20 cellular contexts compared by ENCODE assay signal in the genomic region with DNA sequence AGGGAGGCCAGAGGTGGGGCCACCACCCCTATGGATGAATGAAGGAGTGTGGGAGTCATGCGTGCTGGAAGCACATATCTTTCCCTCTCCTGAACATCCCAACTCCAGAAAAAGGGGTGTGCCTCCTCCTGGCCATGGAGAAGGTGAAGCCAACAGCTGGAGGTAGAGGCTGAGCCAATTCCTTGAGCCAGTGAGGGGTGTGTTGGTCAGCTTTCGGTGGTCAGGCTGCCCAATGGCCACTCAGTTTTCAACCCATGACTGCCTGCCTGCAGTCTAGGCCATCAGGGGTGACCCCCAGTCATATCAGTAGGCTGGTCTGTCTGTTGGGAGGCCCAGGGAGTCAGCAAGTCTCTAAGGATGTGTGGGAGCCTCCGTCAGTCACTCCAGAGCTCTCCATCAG. TPM values are rescaled to one million over a fixed set of nuclear protein-coding genes. Genes with fewer than 3 reads are reported as not detected.
A peak's percentile ranks its signal among the peaks of the same experiment; 100 is the strongest.
DNase-seq lines count a peak whose midpoint lies in the region; ATAC-seq and TF ChIP-seq lines count a peak whose summit lies in the region.
"Had no signal": no experiment of that assay in that cellular context is flagged by ENCODE, and none has a peak within 500 bp of the region (broad histone marks: within the 10 kb centered on the region; RNA-seq: fewer than 3 reads in every experiment).

No MANE protein-coding gene starts in this region.

- H2BK120ac ChIP-seq in neuronal stem cell (ENCODE audit: low read depth, low read length) = no peak overlapping the region

- ATAC-seq in WTC11 = no peak

- H3K9me3 Mint-ChIP-seq in WTC11 (no peaks in the 10 kb centered on the region), glutamatergic neuron (ENCODE audit: unreplicated experiment) (peaks cover 7% of the 10 kb centered on the region)

- H3K4me3 Mint-ChIP-seq in WTC11 (0 out of 2 replicates have a peak overlapping the region, but pooled peaks have one; percentile 20), glutamatergic neuron (ENCODE audit: unreplicated experiment) (peak overlapping the region; percentile 81)

- WGBS in neuronal stem cell (ENCODE audit: extremely low coverage in 2 of 2, insufficient read length in 2 of 2, insufficient replicate concordance in 1 of 2), 2 donors = no CpG with 5 or more reads among the region's 3 CpGs

- peak overlapping the region; percentile 57 to 96 (median 93); a peak in 18 of 22 replicates for H3K4me2 ChIP-seq in BLaER1 treated with 17β-estradiol and CSF1 and Interleukin-3, amounts not matched to agents 10 nM and 100 nM
- no peak overlapping the region for H3K4me2 ChIP-seq in neuronal stem cell (ENCODE audit: insufficient read depth, low read length, poor library complexity, severe bottlenecking)

- no peak overlapping the region for H2AFZ ChIP-seq in neuronal stem cell (ENCODE audit: low read length)

- H4K8ac ChIP-seq in neuronal stem cell (ENCODE audit: low read depth, low read length) = no peak overlapping the region

- H2BK15ac ChIP-seq in neuronal stem cell (ENCODE audit: low read length) = no peak overlapping the region

- TF ChIP-seq CTCF in WTC11 (IDR thresholded peaks at IDR 0.05) = no peak
- no peak for TF ChIP-seq CTCF in glutamatergic neuron (IDR thresholded peaks at IDR 0.05; ENCODE audit: partially characterized antibody, unreplicated experiment)
- TF ChIP-seq CTCF in GM20000 (IDR thresholded peaks at IDR 0.05; ENCODE audit: extremely low read depth, missing control alignments) = no peak

- H3K4me3 ChIP-seq in BLaER1 treated with 17β-estradiol and CSF1 and Interleukin-3, amounts not matched to agents 10 nM and 100 nM = no peak overlapping the region
- no peak overlapping the region for H3K4me3 ChIP-seq in neuronal stem cell (ENCODE audit: low read length in 2 of 2)
- H3K4me3 ChIP-seq: HAP-1 had no signal

- peaks cover 89% of the 10 kb centered on the region for H3K27me3 Mint-ChIP-seq in WTC11 (ENCODE audit: low read depth)
- peaks cover 20% of the 10 kb centered on the region for H3K27me3 Mint-ChIP-seq in glutamatergic neuron (ENCODE audit: unreplicated experiment)

- H3K4me1 Mint-ChIP-seq in WTC11 = peaks cover 29% of the 10 kb centered on the region
- no peaks in the 10 kb centered on the region for H3K4me1 Mint-ChIP-seq in glutamatergic neuron (ENCODE audit: low read depth, unreplicated experiment)

- peaks cover 23 to 54% (median 48%) of the 10 kb centered on the region in 10 experiments for H3K4me1 ChIP-seq in BLaER1 treated with 17β-estradiol and CSF1 and Interleukin-3, amounts not matched to agents 10 nM and 100 nM
- peaks cover 5 to 12% of the 10 kb centered on the region in 2 donors for H3K4me1 ChIP-seq in neuronal stem cell (ENCODE audit: control insufficient read depth in 2 of 2, insufficient read depth in 1 of 2, low read depth in 1 of 2, low read length in 2 of 2)

- POLR2A ChIA-PET in WTC11 (lab: Charles Lee) = interaction anchor here (0.9 to 1.0 kb wide), 2 partner anchors 8 to 92 kb away, joined by 3 to 4 read pairs; no protein-coding TSS in a partner anchor

- no peak overlapping the region for H3K9ac ChIP-seq in BLaER1 treated with 17β-estradiol and CSF1 and Interleukin-3, amounts not matched to agents 10 nM and 100 nM
- no peak overlapping the region for H3K9ac ChIP-seq in neuronal stem cell (ENCODE audit: low read depth, low read length, poor library complexity)

- H4K20me1 ChIP-seq in BLaER1 treated with 17β-estradiol and CSF1 and Interleukin-3, amounts not matched to agents 10 nM and 100 nM = peaks cover 0 to 22% (median 0%) of the 10 kb centered on the region in 11 experiments; a peak in 5 of 22 replicates

- no peak overlapping the region for H3K23ac ChIP-seq in neuronal stem cell (ENCODE audit: low read depth, low read length, poor library complexity)

- no peak overlapping the region for H3K18ac ChIP-seq in neuronal stem cell (ENCODE audit: low read length)

- no peak overlapping the region for H3K4ac ChIP-seq in neuronal stem cell (ENCODE audit: low read length)

- no peak overlapping the region for H2BK5ac ChIP-seq in neuronal stem cell (ENCODE audit: low read length)

- H3K27me3 ChIP-seq in BLaER1 treated with 17β-estradiol and CSF1 and Interleukin-3, amounts not matched to agents 10 nM and 100 nM = peaks cover 0 to 8% (median 0%) of the 10 kb centered on the region in 11 experiments; a peak in 4 of 22 replicates
- peaks cover 0 to 72% (median 17%) of the 10 kb centered on the region in 3 experiments for H3K27me3 ChIP-seq in neuronal stem cell (ENCODE audit: control insufficient read depth in 3 of 3, insufficient read depth in 3 of 3, low read depth in 1 of 3, low read length in 3 of 3)

- DNase-seq in WTC11 (ENCODE audit: low spot score) = no peak
- DNase-seq in glutamatergic neuron = no peak
- DNase-seq in neuronal stem cell (ENCODE audit: low spot score) = no peak
- no peak for DNase-seq in activated CD4-positive, alpha-beta T cell treated with anti-CD3 and anti-CD28 coated beads for 48 hours
- no peak for DNase-seq in MV-4-11 (lab: John Stamatoyannopoulos, UW)
- DNase-seq in GM20000 (ENCODE audit: low spot score) = no peak
- DNase-seq: DMS 273 treated with DMSO at 0.1 percent for 48 hours, DND-41, KBM-7, NCI-H1105 treated with DMSO at 0.1 percent for 48 hours, NCI-H1694, NCI-H2081 treated with DMSO at 0.1 percent for 48 hours, NCI-H2227 treated with DMSO at 0.1 percent for 48 hours, NCI-H510A treated with DMSO at 0.1 percent for 48 hours, NCI-H82, OCI-M1, Right ventricle myocardium superior had no signal

- no peak overlapping the region for H3K27ac ChIP-seq in BLaER1 treated with 17β-estradiol and CSF1 and Interleukin-3, amounts not matched to agents 10 nM and 100 nM
- H3K27ac ChIP-seq in neuronal stem cell (replicated peaks; ENCODE audit: low read length) = no peak overlapping the region

- H3K79me1 ChIP-seq in neuronal stem cell (ENCODE audit: low read depth, low read length) = no peaks in the 10 kb centered on the region

- no peak overlapping the region for H2BK12ac ChIP-seq in neuronal stem cell (ENCODE audit: low read length)

- H3K36me3 ChIP-seq in BLaER1 treated with 17β-estradiol and CSF1 and Interleukin-3, amounts not matched to agents 10 nM and 100 nM = no peaks in the 10 kb centered on the region
- H3K36me3 ChIP-seq in neuronal stem cell (replicated peaks in 1 of 2; ENCODE audit: control insufficient read depth in 2 of 2, insufficient read depth in 2 of 2, low read length in 2 of 2) = no peaks in the 10 kb centered on the region
- H3K36me3 ChIP-seq: HAP-1 had no signal

- H2AK5ac ChIP-seq in neuronal stem cell (ENCODE audit: low read depth, low read length) = peak overlapping the region; percentile 7

- no peaks in the 10 kb centered on the region for H3K9me3 ChIP-seq in BLaER1 treated with 17β-estradiol and CSF1 and Interleukin-3, amounts not matched to agents 10 nM and 100 nM (replicated peaks in 1 of 11)
- no peaks in the 10 kb centered on the region for H3K9me3 ChIP-seq in neuronal stem cell (replicated peaks in 1 of 2; ENCODE audit: control insufficient read depth in 2 of 2, insufficient read depth in 1 of 2, low read depth in 1 of 2, low read length in 2 of 2)
- H3K9me3 ChIP-seq: HAP-1 had no signal

- no peak overlapping the region for H4K91ac ChIP-seq in neuronal stem cell (ENCODE audit: low read depth, low read length, poor library complexity)

- H3K14ac ChIP-seq in neuronal stem cell (ENCODE audit: low read length) = no peak overlapping the region

- H3K27ac Mint-ChIP-seq in WTC11 (no peak overlapping the region), glutamatergic neuron (ENCODE audit: unreplicated experiment) (no peak overlapping the region)

- CTCF ChIA-PET in WTC11 (lab: Charles Lee) = interaction anchor here (1.0 to 2.7 kb wide), 5 partner anchors 10 to 346 kb away, joined by 3 to 8 read pairs (median 4); no protein-coding TSS in a partner anchor

- H3K36me3 Mint-ChIP-seq in WTC11 (no peaks in the 10 kb centered on the region), glutamatergic neuron (ENCODE audit: unreplicated experiment) (no peaks in the 10 kb centered on the region)

TF ChIP-seq in WTC11, 78 proteins besides CTCF, POLR2A, EP300 and RAD21 (continues in another document):
- TF ChIP-seq ATF1 (CRISPR knock-in tag; IDR thresholded peaks at IDR 0.05) = no peak
- TF ChIP-seq, protein P1, sequence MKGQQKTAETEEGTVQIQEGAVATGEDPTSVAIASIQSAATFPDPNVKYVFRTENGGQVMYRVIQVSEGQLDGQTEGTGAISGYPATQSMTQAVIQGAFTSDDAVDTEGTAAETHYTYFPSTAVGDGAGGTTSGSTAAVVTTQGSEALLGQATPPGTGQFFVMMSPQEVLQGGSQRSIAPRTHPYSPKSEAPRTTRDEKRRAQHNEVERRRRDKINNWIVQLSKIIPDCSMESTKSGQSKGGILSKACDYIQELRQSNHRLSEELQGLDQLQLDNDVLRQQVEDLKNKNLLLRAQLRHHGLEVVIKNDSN (CRISPR knock-in tag; IDR thresholded peaks at IDR 0.05) = no peak
- no peak for TF ChIP-seq EMX1 (CRISPR knock-in tag; IDR thresholded peaks at IDR 0.05)
- no peak for TF ChIP-seq JUN (CRISPR knock-in tag; IDR thresholded peaks at IDR 0.05)
- TF ChIP-seq ZBTB21 (CRISPR knock-in tag; IDR thresholded peaks at IDR 0.05; ENCODE audit: borderline replicate concordance) = no peak
- TF ChIP-seq, protein P2, sequence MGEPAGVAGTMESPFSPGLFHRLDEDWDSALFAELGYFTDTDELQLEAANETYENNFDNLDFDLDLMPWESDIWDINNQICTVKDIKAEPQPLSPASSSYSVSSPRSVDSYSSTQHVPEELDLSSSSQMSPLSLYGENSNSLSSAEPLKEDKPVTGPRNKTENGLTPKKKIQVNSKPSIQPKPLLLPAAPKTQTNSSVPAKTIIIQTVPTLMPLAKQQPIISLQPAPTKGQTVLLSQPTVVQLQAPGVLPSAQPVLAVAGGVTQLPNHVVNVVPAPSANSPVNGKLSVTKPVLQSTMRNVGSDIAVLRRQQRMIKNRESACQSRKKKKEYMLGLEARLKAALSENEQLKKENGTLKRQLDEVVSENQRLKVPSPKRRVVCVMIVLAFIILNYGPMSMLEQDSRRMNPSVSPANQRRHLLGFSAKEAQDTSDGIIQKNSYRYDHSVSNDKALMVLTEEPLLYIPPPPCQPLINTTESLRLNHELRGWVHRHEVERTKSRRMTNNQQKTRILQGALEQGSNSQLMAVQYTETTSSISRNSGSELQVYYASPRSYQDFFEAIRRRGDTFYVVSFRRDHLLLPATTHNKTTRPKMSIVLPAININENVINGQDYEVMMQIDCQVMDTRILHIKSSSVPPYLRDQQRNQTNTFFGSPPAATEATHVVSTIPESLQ (CRISPR knock-in tag; IDR thresholded peaks at IDR 0.05) = no peak
- TF ChIP-seq FOXP1 (CRISPR knock-in tag; IDR thresholded peaks at IDR 0.05; ENCODE audit: borderline replicate concordance) = no peak
- TF ChIP-seq ZNF317 (CRISPR knock-in tag; IDR thresholded peaks at IDR 0.05; ENCODE audit: borderline replicate concordance, low read depth) = no peak
- no peak for TF ChIP-seq NR1H2 (CRISPR knock-in tag; IDR thresholded peaks at IDR 0.05)

RNA-seq across cellular contexts. Expression of a gene that starts 13.6 kb away (rescaled TPM):
- total RNA-seq in WTC11 (2021) (4.0 to 12.0 TPM (median 5.6 TPM) in 3 replicates), glutamatergic neuron (ENCODE audit: unreplicated experiment) (0.29 TPM)
- 2.2 TPM for polyA plus RNA-seq in neuronal stem cell (2013, experiment 1 of 2)
- 2.6 TPM for polyA plus RNA-seq in neuronal stem cell (2013, experiment 2 of 2)

RNA-seq across cellular contexts. Expression of a gene that starts 27.9 kb away (rescaled TPM):
- total RNA-seq in WTC11 (2021) (0.31 TPM in 1 of 3 replicates, not detected in the others), glutamatergic neuron (ENCODE audit: unreplicated experiment) (not detected)
- polyA plus RNA-seq in neuronal stem cell (2013, experiment 1 of 2) = 0.26 TPM
- 0.25 TPM for polyA plus RNA-seq in neuronal stem cell (2013, experiment 2 of 2)
- total RNA-seq: A673 had no signal
